In genomic region chr12:48151103-48151771, GRCh38 we compare ENCODE assay signal across 1 cellular context.
TF ChIP-seq lines count a peak whose summit lies in the region.

No MANE protein-coding gene starts in this region.

TF ChIP-seq in A549, 52 proteins besides CTCF, POLR2A, EP300 and RAD21:
- TF ChIP-seq HDAC2 (IDR thresholded peaks at IDR 0.05), result no peak
- TF ChIP-seq RCOR1 (IDR thresholded peaks at IDR 0.05; ENCODE audit: low read depth, low read length), result no peak
- TF ChIP-seq CBX2 (IDR thresholded peaks at IDR 0.05; ENCODE audit: borderline replicate concordance, low read depth), result no peak
- no peak for TF ChIP-seq HMGXB4 (CRISPR knock-in tag; IDR thresholded peaks at IDR 0.05; ENCODE audit: borderline replicate concordance)
- TF ChIP-seq CHD4 (IDR thresholded peaks at IDR 0.05; ENCODE audit: borderline replicate concordance), result no peak
- TF ChIP-seq KDM1A (IDR thresholded peaks at IDR 0.05; ENCODE audit: low read depth), result no peak
- no peak for TF ChIP-seq ZFP36 (IDR thresholded peaks at IDR 0.05; ENCODE audit: borderline replicate concordance, partially characterized antibody)
- no peak for TF ChIP-seq BCL3 (IDR thresholded peaks at IDR 0.05)
- TF ChIP-seq FOSB (CRISPR knock-in tag; IDR thresholded peaks at IDR 0.05), result no peak
- no peak for TF ChIP-seq ATOH8 (CRISPR knock-in tag; IDR thresholded peaks at IDR 0.05; ENCODE audit: low read depth)
- no peak for TF ChIP-seq JUN (IDR thresholded peaks at IDR 0.05)
- no peak for TF ChIP-seq FOXS1 (CRISPR knock-in tag; IDR thresholded peaks at IDR 0.05)
- no peak for TF ChIP-seq E2F6 (IDR thresholded peaks at IDR 0.05; ENCODE audit: borderline replicate concordance, low read depth)
- TF ChIP-seq REST (IDR thresholded peaks at IDR 0.05), result no peak
- no peak for TF ChIP-seq POLR2AphosphoS2 (conservative IDR thresholded peaks at IDR 0.05; ENCODE audit: low read length)
- no peak for TF ChIP-seq ZNF302 (CRISPR knock-in tag; IDR thresholded peaks at IDR 0.05)
- TF ChIP-seq RFX5 (IDR thresholded peaks at IDR 0.05), result no peak
- no peak for TF ChIP-seq FOSL2 (IDR thresholded peaks at IDR 0.05)
- no peak for TF ChIP-seq FOSL2 (CRISPR knock-in tag; IDR thresholded peaks at IDR 0.05)
